ENCODE assay signal across 8 cellular contexts in the genomic region with DNA sequence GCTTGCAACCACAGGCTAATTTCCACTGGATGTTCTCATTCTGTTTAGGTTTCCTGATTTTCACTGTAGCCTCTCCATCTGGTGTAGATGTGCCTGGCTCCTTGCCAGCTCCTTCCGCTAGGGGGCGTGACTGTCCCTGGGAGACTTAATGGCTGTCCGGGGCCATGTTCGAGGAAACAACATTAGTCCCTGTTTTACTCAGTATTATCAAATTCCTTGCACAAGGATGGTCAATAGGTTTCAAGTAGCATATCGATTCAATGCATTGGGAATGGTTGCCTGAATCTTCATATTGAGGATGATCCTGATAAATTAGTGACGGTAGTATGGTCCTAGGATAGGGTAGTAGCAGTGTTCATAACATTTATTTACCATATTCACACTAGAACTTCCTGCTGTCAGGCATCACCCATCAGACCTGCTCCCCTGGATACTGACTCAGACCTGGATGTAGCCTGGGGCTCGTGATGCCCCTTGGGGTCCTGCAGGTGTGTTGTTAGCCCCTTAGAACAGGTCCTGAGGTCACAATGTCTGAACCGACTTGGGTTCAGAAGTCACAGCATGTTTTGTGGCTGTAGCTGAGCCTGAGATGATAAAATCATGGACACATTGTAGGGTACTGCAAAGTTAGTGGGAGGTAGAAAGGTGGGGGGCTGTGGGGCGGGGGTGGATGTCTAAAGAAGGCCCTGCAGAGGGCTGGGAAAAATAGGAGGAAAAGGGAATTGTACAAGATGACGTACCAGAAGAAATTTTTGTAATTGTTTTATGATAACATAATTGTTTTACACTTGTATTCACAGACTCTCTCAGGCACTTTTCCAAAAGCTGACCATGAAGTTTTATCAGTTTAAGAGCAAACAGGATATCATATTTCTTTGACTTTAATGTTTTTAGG. TPM values are rescaled to one million over a fixed set of nuclear protein-coding genes. Genes with fewer than 3 reads are reported as not detected.
A peak's percentile ranks its signal among the peaks of the same experiment; 100 is the strongest.
DNase-seq lines count a peak whose midpoint lies in the region; TF ChIP-seq lines count a peak whose summit lies in the region.

No MANE protein-coding gene starts in this region.

- CTCF ChIA-PET in Calu3 (lab: Charles Lee): interaction anchor here (0.6 kb wide), 2 partner anchors 33 to 132 kb away, joined by 3 to 9 read pairs; no protein-coding TSS in a partner anchor

- intact Hi-C loops in Calu3 (cut with micrococcal nuclease; ENCODE audit: unreplicated experiment): no loop called here
- intact Hi-C loops in ovary (cut with DNase I): no loop called here

- H3K36me3 ChIP-seq in ovary: no peaks in the 10 kb centered on the region

- no TSS peak for BruUV-seq in Calu3 (replicated peaks; lab: Mats Ljungman, UMichigan)

- TF ChIP-seq POLR2A in ovary (IDR thresholded peaks at IDR 0.05): no peak

- no peaks in the 10 kb centered on the region for H3K36me3 Mint-ChIP-seq in Calu3 (ENCODE audit: insufficient read depth, unreplicated experiment)

- H3K9me3 ChIP-seq in ovary: no peaks in the 10 kb centered on the region

- peaks cover 6% of the 10 kb centered on the region for H3K4me1 ChIP-seq in ovary (ENCODE audit: insufficient read depth)

- TF ChIP-seq EP300 in ovary (IDR thresholded peaks at IDR 0.05): no peak

- DNase-seq in Calu3 (peak; percentile 14), Kasumi-1 (lab: John Stamatoyannopoulos, UW) (peak; percentile 82 to 83), epithelial cell of esophagus (ENCODE audit: low read depth) (peak; percentile 17), ovary (peak; percentile 20 to 58 (median 49)), cerebellum (ENCODE audit: low spot score) (no peak), epidermal melanocyte (ENCODE audit: insufficient read length, low spot score) (no peak), NOMO-1 (lab: John Stamatoyannopoulos, UW; ENCODE audit: unreplicated experiment in 2 of 2) (no peak)
- DNase-seq in activated CD4-positive, alpha-beta T cell treated with anti-CD3 and anti-CD28 coated beads for 4 hours: peak; percentile 24 to 34

- WGBS in ovary, 3 donors: 14 to 25% (median 18%) methylated on average over 10 of the region's 10 CpGs

- H3K27me3 Mint-ChIP-seq in Calu3 (ENCODE audit: unreplicated experiment): no peaks in the 10 kb centered on the region

- H3K4me3 ChIP-seq in epithelial cell of esophagus (ENCODE audit: low read length) (no peak overlapping the region), ovary (no peak overlapping the region)

- H3K9me3 Mint-ChIP-seq in Calu3 (ENCODE audit: low read depth, unreplicated experiment): no peaks in the 10 kb centered on the region

- peaks cover 29% of the 10 kb centered on the region for H3K4me1 Mint-ChIP-seq in Calu3 (ENCODE audit: low read depth, unreplicated experiment)

- no peak overlapping the region for H3K4me3 Mint-ChIP-seq in Calu3 (ENCODE audit: low read depth, unreplicated experiment)

- TF ChIP-seq CTCF in Calu3 (IDR thresholded peaks at IDR 0.05; ENCODE audit: unreplicated experiment): no peak
- peak; percentile 8 for TF ChIP-seq CTCF in epithelial cell of esophagus (IDR thresholded peaks at IDR 0.05; ENCODE audit: insufficient read depth, low read depth, low read length, missing control alignments)
- no peak for TF ChIP-seq CTCF in ovary (IDR thresholded peaks at IDR 0.05)

- H3K27me3 ChIP-seq in ovary: no peaks in the 10 kb centered on the region

- H3K27ac ChIP-seq in ovary: no peak overlapping the region

- no peak overlapping the region for H3K27ac Mint-ChIP-seq in Calu3 (ENCODE audit: unreplicated experiment)

RNA-seq across cellular contexts. Expression of a gene that starts 8.9 kb away (rescaled TPM):
- total RNA-seq in Calu3 (2022) (19.2 TPM in 2 replicates), ovary (10 to 100 TPM in 3 of 7 donors, 1 to 10 TPM in 4; 7.2 to 12.8 (median 9.7) TPM), cerebellum (45.2 TPM)
- 10 to 100 TPM in 1 of 2 donors, 1 to 10 TPM in 1; 6.2 to 10.7 TPM for polyA plus RNA-seq in ovary

Comparison
In these comparisons a context has a peak if more than half of its experiments do, and no peak if none do; other contexts are left out.
1. DNase-seq: peak in Calu3 (single experiment), Kasumi-1 (2 of 2), activated CD4-positive, alpha-beta T cell treated with anti-CD3 and anti-CD28 coated beads for 4 hours (2 of 2), epithelial cell of esophagus (single experiment) and ovary (5 of 5); none in cerebellum (single experiment), epidermal melanocyte (single experiment) and NOMO-1 (0 of 2).